1 cellular context compared by ENCODE assay signal in genomic region chr12:65208125-65208524, GRCh38.
A peak's percentile ranks its signal among the peaks of the same experiment; 100 is the strongest.
TF ChIP-seq lines count a peak whose summit lies in the region.

No MANE protein-coding gene starts in this region.

TF ChIP-seq in GM12878, 131 proteins besides CTCF, POLR2A, EP300 and RAD21:
- TF ChIP-seq POLR2AphosphoS2 (IDR thresholded peaks at IDR 0.05; ENCODE audit: low read depth, low read length) (no peak), YY1 (IDR thresholded peaks at IDR 0.05; ENCODE audit: low read depth, low read length) (0 out of 2 replicates have a peak, but pooled peaks have one; percentile 19)
